In the genomic region with DNA sequence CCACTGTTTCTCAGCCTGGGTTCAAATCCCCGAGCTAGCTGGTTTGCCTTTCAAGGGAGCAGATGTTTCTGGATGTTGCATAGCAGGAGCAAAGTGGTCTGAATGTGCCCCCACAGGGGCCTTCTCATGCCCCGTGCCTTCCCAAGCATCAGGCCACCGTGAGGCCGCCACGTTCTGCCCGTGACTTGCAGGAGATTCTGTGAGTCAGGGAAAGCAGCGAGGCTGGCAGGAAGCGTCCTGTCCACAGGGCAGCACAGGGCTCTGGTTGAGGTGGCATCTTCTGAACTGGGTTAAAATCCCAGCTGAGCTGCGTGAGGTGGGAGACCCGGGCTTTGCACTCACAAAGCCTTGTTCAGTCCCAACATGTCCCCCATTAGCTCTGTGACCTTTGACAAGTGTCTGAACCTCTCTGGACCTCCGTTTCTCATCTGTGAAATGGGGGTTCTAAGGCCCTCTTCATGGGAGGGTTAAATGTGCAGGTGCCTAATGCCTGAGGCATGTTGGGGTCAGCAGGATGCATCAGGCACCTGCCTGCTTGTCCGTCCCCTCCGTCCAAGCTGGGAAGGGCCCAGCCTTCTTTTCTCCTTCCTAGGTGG, we compare ENCODE assay signal across 23 cellular contexts.
"Had no signal": no experiment of that assay in that cellular context is flagged by ENCODE, and none has a peak within 500 bp of the region (broad histone marks: within the 10 kb centered on the region; RNA-seq: fewer than 3 reads in every experiment).

No MANE protein-coding gene starts in this region.

- H3K9ac ChIP-seq: KMS-11 had no signal

- DNase-seq: activated CD4-positive, alpha-beta T cell treated with anti-CD3 and anti-CD28 coated beads for 48 hours; activated CD4-positive, alpha-beta T cell treated with anti-CD3 and anti-CD28 coated beads, Interleukin-2, amount 50 U/mL, for 48 hours; activated CD8-positive, alpha-beta memory T cell treated with anti-CD3 and anti-CD28 coated beads for 24 hours; activated gamma-delta T cell treated with Interleukin-2 at 50 U/mL for 16 hours; activated naive CD4-positive, alpha-beta T cell treated with anti-CD3 and anti-CD28 coated beads, Interleukin-2, amount 50 U/mL, for 16 hours; activated T-cell treated with anti-CD3 and anti-CD28 coated beads, Interleukin-2, amount 50 U/mL, for 48 hours; aorta; caudate nucleus; NCI-H1092; NCI-H1417; NCI-H1930; NCI-H2171; NCI-H2227 treated with DMSO at 0.1 percent for 48 hours; NCI-H526 treated with DMSO at 0.1 percent for 48 hours; NCI-H82; NK-92 treated with Interleukin-12 subunit alpha and Interleukin-12 subunit beta, amount 100 ng/mL, for 24 hours; SHP77 treated with DMSO at 0.1 percent for 48 hours had no signal

- H3K9me3 ChIP-seq: breast epithelium, Peyer's patch had no signal

- H3K27ac ChIP-seq: breast epithelium, KMS-11, Peyer's patch had no signal

- H3K4me1 ChIP-seq: breast epithelium had no signal

- H3K4me2 ChIP-seq: KMS-11 had no signal

- H3K27me3 ChIP-seq: breast epithelium, Peyer's patch had no signal

- H3K27ac Mint-ChIP-seq: activated T-helper 2 cell treated with anti-CD3 and anti-CD28 coated beads, Interferon-gamma antibody, Interleukin-2, Interleukin-4, amounts not matched to agents 10 μg/mL and 5 μg/mL and 100 μg/mL, durations not matched to agents 14 hours and 24 hours and 36 hours; T-helper 1 cell treated with Interleukin-12 subunit alpha and Interleukin-12 subunit beta and Interleukin-4 antibody, amounts not matched to agents 30 μg/mL and 1 μg/mL, for 36 hours had no signal

- H3K4me3 ChIP-seq: breast epithelium, Peyer's patch had no signal

- ATAC-seq: activated CD4-positive, CD25-positive, alpha-beta regulatory T cell treated with anti-CD3 and anti-CD28 coated beads, Interleukin-2, amount 50 U/mL, for 24 hours had no signal

- H3K36me3 ChIP-seq: breast epithelium had no signal

- H3K9me3 Mint-ChIP-seq: activated T-helper 2 cell treated with anti-CD3 and anti-CD28 coated beads, Interferon-gamma antibody, Interleukin-2, Interleukin-4, amounts not matched to agents 10 μg/mL and 5 μg/mL and 100 μg/mL, durations not matched to agents 14 hours and 24 hours and 36 hours; T-helper 1 cell treated with Interleukin-12 subunit alpha and Interleukin-12 subunit beta and Interleukin-4 antibody, amounts not matched to agents 30 μg/mL and 1 μg/mL, for 36 hours had no signal
